34 cellular contexts compared by ENCODE assay signal in genomic region chr17:18253947-18254821, GRCh38.
"Had no signal": no experiment of that assay in that cellular context is flagged by ENCODE, and none has a peak within 500 bp of the region (broad histone marks: within the 10 kb centered on the region; RNA-seq: fewer than 3 reads in every experiment).

No MANE protein-coding gene starts in this region.

- H3K27ac ChIP-seq: ascending aorta, body of pancreas, breast epithelium, Peyer's patch, VCaP had no signal

- ATAC-seq: activated T-helper 17 cell treated with anti-CD3 and anti-CD28 coated beads, Interleukin-2, amount 50 U/mL, for 72 hours; body of pancreas; PC-3 had no signal

- H3K4me3 ChIP-seq: ascending aorta, body of pancreas, breast epithelium, Peyer's patch had no signal

- H3K9me3 ChIP-seq: ascending aorta, body of pancreas, breast epithelium, Peyer's patch had no signal

- H3K36me3 Mint-ChIP-seq: activated naive CD4-positive, alpha-beta T cell treated with anti-CD3 and anti-CD28 coated beads, Interleukin-2, amount 50 U/mL, for 24 hours had no signal

- DNase-seq: activated B cell treated with CpG ODN at 0.5 μM for 24 hours; activated CD4-positive, alpha-beta memory T cell treated with anti-CD3 and anti-CD28 coated beads for 36 hours; activated CD4-positive, alpha-beta T cell treated with anti-CD3 and anti-CD28 coated beads for 4 hours; activated CD4-positive, alpha-beta T cell treated with anti-CD3 and anti-CD28 coated beads, Interleukin-2, amount 50 U/mL, for 1 hour; activated CD4-positive, CD25-positive, alpha-beta regulatory T cell treated with anti-CD3 and anti-CD28 coated beads, Interleukin-2, amount 50 U/mL, for 72 hours; activated CD8-positive, alpha-beta memory T cell treated with anti-CD3 and anti-CD28 coated beads, Interleukin-2, amount 50 U/mL, for 4 hours; activated gamma-delta T cell; activated naive CD4-positive, alpha-beta T cell treated with Interleukin-2 at 50 U/mL for 16 hours; activated naive CD8-positive, alpha-beta T cell treated with anti-CD3 and anti-CD28 coated beads, Interleukin-2, amount 10 ng/mL, durations not matched to agents 7 days and 5 days; activated T-cell treated with anti-CD3 and anti-CD28 coated beads for 4 hours; activated T-cell treated with anti-CD3 and anti-CD28 coated beads, Interleukin-2, amount 50 U/mL, for 48 hours; amygdala; body of pancreas; Karpas-422; NCI-H1105; NCI-H1417 treated with DMSO at 0.1 percent for 48 hours; NCI-H187 treated with DMSO at 0.1 percent for 48 hours; NCI-H2081; NCI-H226; NCI-H446 treated with DMSO at 0.1 percent for 48 hours; NCI-H524; PC-3; Peyer's patch; Right ventricle myocardium superior; RPMI8226; SW 1271; T-helper 1 cell; T-helper 2 cell; T-helper 9 cell had no signal

- H3K4me3 Mint-ChIP-seq: activated B cell treated with CpG ODN at 0.5 μM for 24 hours; activated CD4-positive, alpha-beta memory T cell treated with anti-CD3 and anti-CD28 coated beads for 36 hours; activated naive CD4-positive, alpha-beta T cell treated with anti-CD3 and anti-CD28 coated beads, Interleukin-2, amount 50 U/mL, for 24 hours; activated naive CD8-positive, alpha-beta T cell treated with anti-CD3 and anti-CD28 coated beads, Interleukin-2, amount 10 ng/mL, durations not matched to agents 7 days and 5 days; activated T-helper 17 cell treated with anti-CD3 and anti-CD28 coated beads, Interleukin-2, amount 50 U/mL, for 72 hours had no signal

- H3K27me3 ChIP-seq: ascending aorta, body of pancreas, breast epithelium, Peyer's patch had no signal

- H3K9me3 Mint-ChIP-seq: activated B cell treated with CpG ODN at 0.5 μM for 24 hours; activated CD4-positive, alpha-beta memory T cell treated with anti-CD3 and anti-CD28 coated beads for 36 hours; activated naive CD4-positive, alpha-beta T cell treated with anti-CD3 and anti-CD28 coated beads, Interleukin-2, amount 50 U/mL, for 24 hours; activated naive CD8-positive, alpha-beta T cell treated with anti-CD3 and anti-CD28 coated beads, Interleukin-2, amount 10 ng/mL, durations not matched to agents 7 days and 5 days; activated T-helper 17 cell treated with anti-CD3 and anti-CD28 coated beads, Interleukin-2, amount 50 U/mL, for 72 hours had no signal

- H3K27ac Mint-ChIP-seq: activated B cell treated with CpG ODN at 0.5 μM for 24 hours; activated CD4-positive, alpha-beta memory T cell treated with anti-CD3 and anti-CD28 coated beads for 36 hours; activated naive CD4-positive, alpha-beta T cell treated with anti-CD3 and anti-CD28 coated beads, Interleukin-2, amount 50 U/mL, for 24 hours; activated naive CD8-positive, alpha-beta T cell treated with anti-CD3 and anti-CD28 coated beads, Interleukin-2, amount 10 ng/mL, durations not matched to agents 7 days and 5 days; activated T-helper 17 cell treated with anti-CD3 and anti-CD28 coated beads, Interleukin-2, amount 50 U/mL, for 72 hours had no signal

- H3K27me3 Mint-ChIP-seq: activated B cell treated with CpG ODN at 0.5 μM for 24 hours; activated CD4-positive, alpha-beta memory T cell treated with anti-CD3 and anti-CD28 coated beads for 36 hours; activated naive CD4-positive, alpha-beta T cell treated with anti-CD3 and anti-CD28 coated beads, Interleukin-2, amount 50 U/mL, for 24 hours; activated naive CD8-positive, alpha-beta T cell treated with anti-CD3 and anti-CD28 coated beads, Interleukin-2, amount 10 ng/mL, durations not matched to agents 7 days and 5 days; activated T-helper 17 cell treated with anti-CD3 and anti-CD28 coated beads, Interleukin-2, amount 50 U/mL, for 72 hours had no signal
